In the genomic region with DNA sequence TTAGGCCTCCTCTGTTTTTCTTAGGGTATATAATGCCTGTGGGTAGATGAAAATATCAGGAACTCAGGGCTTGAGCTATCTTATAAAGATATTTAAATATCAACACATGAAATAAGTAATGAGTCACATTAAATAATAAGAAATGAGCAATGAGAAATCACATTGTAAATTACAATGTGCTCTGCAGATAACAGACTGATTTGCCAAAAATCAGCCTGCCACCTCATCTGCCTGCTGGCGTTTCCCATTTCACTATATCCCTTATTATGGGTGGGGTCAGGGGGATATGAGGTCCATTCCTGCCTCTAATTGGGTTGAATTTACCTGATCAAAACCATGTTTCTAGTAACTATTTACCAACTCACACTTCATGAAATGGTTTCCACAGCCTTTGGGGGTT, we compare ENCODE assay signal across 17 cellular contexts.
DNase-seq lines count a peak whose midpoint lies in the region; ATAC-seq, FAIRE-seq and TF ChIP-seq lines count a peak whose summit lies in the region.
"Had no signal": no experiment of that assay in that cellular context is flagged by ENCODE, and none has a peak within 500 bp of the region (broad histone marks: within the 10 kb centered on the region; RNA-seq: fewer than 3 reads in every experiment).

No MANE protein-coding gene starts in this region.

- no peak for TF ChIP-seq CTCF in GM23338 (conservative IDR thresholded peaks at IDR 0.05; ENCODE audit: low read depth in 2 of 2)
- TF ChIP-seq CTCF in PC-3 (conservative IDR thresholded peaks at IDR 0.05; ENCODE audit: low read depth, low read length): no peak
- TF ChIP-seq CTCF in smooth muscle cell (IDR thresholded peaks at IDR 0.05; ENCODE audit: borderline replicate concordance, insufficient read depth, poor library complexity, severe bottlenecking): no peak

- H3K27me3 Mint-ChIP-seq in GM23338 (ENCODE audit: insufficient read depth, low read depth, poor library complexity): peaks cover 10% of the 10 kb centered on the region
- peaks cover 6% of the 10 kb centered on the region for H3K27me3 Mint-ChIP-seq in T-helper 2 cell treated with Interferon-gamma antibody and Interleukin-4, amounts not matched to agents 5 μg/mL and 100 μg/mL, for 36 hours (ENCODE audit: low read depth)

- DNase-seq in GM12892 (ENCODE audit: insufficient read length) (no peak), GM23338 (ENCODE audit: low spot score) (no peak), PC-3 (no peak), smooth muscle cell (lab: John Stamatoyannopoulos, UW; ENCODE audit: unreplicated experiment) (no peak), inferior parietal cortex (ENCODE audit: extremely low spot score) (no peak), iPS-NIHi7 (ENCODE audit: extremely low spot score) (no peak)
- DNase-seq in T-helper 2 cell treated with Interferon-gamma antibody and Interleukin-4, amounts not matched to agents 5 μg/mL and 100 μg/mL, for 36 hours (ENCODE audit: low spot score): no peak
- DNase-seq: C1 segment of cervical spinal cord; Calu3; CD4-positive, alpha-beta memory T cell; COR-L47; DMS53; DMS79 treated with DMSO at 0.1 percent for 48 hours; GF-D8; H7; HCEC 1CT had no signal

- H3K27me3 ChIP-seq in GM23338 (ENCODE audit: insufficient read depth) (no peaks in the 10 kb centered on the region), PC-3 (ENCODE audit: low read length) (no peaks in the 10 kb centered on the region), smooth muscle cell (ENCODE audit: low read depth) (no peaks in the 10 kb centered on the region)

- H3K9me2 ChIP-seq in GM23338 (ENCODE audit: insufficient read depth) (no peaks in the 10 kb centered on the region), PC-3 (replicated peaks; ENCODE audit: low read length) (no peaks in the 10 kb centered on the region)

- H3K4me1 Mint-ChIP-seq in GM23338: peaks cover 9% of the 10 kb centered on the region; the same call in 2 of the 3 replicates
- H3K4me1 Mint-ChIP-seq in T-helper 2 cell treated with Interferon-gamma antibody and Interleukin-4, amounts not matched to agents 5 μg/mL and 100 μg/mL, for 36 hours (ENCODE audit: low read depth): no peaks in the 10 kb centered on the region
- H3K4me1 Mint-ChIP-seq: CD4-positive, alpha-beta memory T cell had no signal

- intact Hi-C loops in PC-3 (cut with micrococcal nuclease): no loop called here

- no peaks in the 10 kb centered on the region for H3K79me2 ChIP-seq in GM23338 (replicated peaks; ENCODE audit: insufficient read depth)
- no peaks in the 10 kb centered on the region for H3K79me2 ChIP-seq in PC-3 (ENCODE audit: low read length)
- no peaks in the 10 kb centered on the region for H3K79me2 ChIP-seq in smooth muscle cell (ENCODE audit: low read depth)

- WGBS in smooth muscle cell (ENCODE audit: low lambda C conversion rate): 76% methylated on average over 1 of the region's 1 CpG

- no peak for ATAC-seq in GM23338
- peak; percentile 65 for ATAC-seq in PC-3

- H3K9me3 Mint-ChIP-seq in GM23338: no peaks in the 10 kb centered on the region
- H3K9me3 Mint-ChIP-seq in T-helper 2 cell treated with Interferon-gamma antibody and Interleukin-4, amounts not matched to agents 5 μg/mL and 100 μg/mL, for 36 hours: no peaks in the 10 kb centered on the region
- H3K9me3 Mint-ChIP-seq: CD4-positive, alpha-beta memory T cell had no signal

- peak overlapping the region; percentile 63 for H2AFZ ChIP-seq in GM23338
- no peak overlapping the region for H2AFZ ChIP-seq in PC-3 (ENCODE audit: low read length)
- H2AFZ ChIP-seq in smooth muscle cell (ENCODE audit: low read depth): peak overlapping the region; percentile 0

- no peak overlapping the region for H3K27ac ChIP-seq in GM23338 (ENCODE audit: low read depth)
- no peak overlapping the region for H3K27ac ChIP-seq in PC-3 (ENCODE audit: low read length)
- no peak overlapping the region for H3K27ac ChIP-seq in smooth muscle cell (ENCODE audit: low read depth)

- TF ChIP-seq POLR2A in GM12892 (IDR thresholded peaks at IDR 0.05; ENCODE audit: low read depth, low read length): no peak

- POLR2A ChIA-PET in PC-3 (lab: Charles Lee; ENCODE audit: unreplicated experiment): interaction anchor here (0.7 kb wide), 1 partner anchor 59 kb away, joined by 7 read pairs; no protein-coding TSS in a partner anchor

- no peaks in the 10 kb centered on the region for H3F3A ChIP-seq in GM23338 (replicated peaks; ENCODE audit: low read depth)
- H3F3A ChIP-seq in PC-3 (ENCODE audit: low read length, unreplicated experiment): no peaks in the 10 kb centered on the region
- no peaks in the 10 kb centered on the region for H3F3A ChIP-seq in smooth muscle cell (ENCODE audit: low read depth)

- BruUV-seq in PC-3 (replicated peaks; lab: Mats Ljungman, UMichigan): no TSS peak

- H3K36me3 Mint-ChIP-seq in GM23338 (ENCODE audit: low read depth): no peaks in the 10 kb centered on the region
- H3K36me3 Mint-ChIP-seq in T-helper 2 cell treated with Interferon-gamma antibody and Interleukin-4, amounts not matched to agents 5 μg/mL and 100 μg/mL, for 36 hours (ENCODE audit: low read depth): no peaks in the 10 kb centered on the region
- H3K36me3 Mint-ChIP-seq: CD4-positive, alpha-beta memory T cell had no signal

- H3K4me3 ChIP-seq in GM23338 (no peak overlapping the region), PC-3 (ENCODE audit: low read length) (no peak overlapping the region), smooth muscle cell (no peak overlapping the region)

- H3K9me3 ChIP-seq in PC-3 (ENCODE audit: low read length) (no peaks in the 10 kb centered on the region), smooth muscle cell (replicated peaks; ENCODE audit: low read depth) (no peaks in the 10 kb centered on the region)

- H3K4me1 ChIP-seq in GM23338 (ENCODE audit: insufficient read depth) (no peaks in the 10 kb centered on the region; the same call in 1 of the 2 replicates), PC-3 (ENCODE audit: insufficient read depth, low read length) (0 out of 2 replicates have a peak, but pooled peaks cover 2% of the 10 kb centered on the region), smooth muscle cell (ENCODE audit: low read depth) (peaks cover 9% of the 10 kb centered on the region)

- H3K36me3 ChIP-seq in GM23338 (ENCODE audit: insufficient read depth) (no peaks in the 10 kb centered on the region), PC-3 (ENCODE audit: low read depth, low read length) (no peaks in the 10 kb centered on the region), smooth muscle cell (ENCODE audit: low read depth) (no peaks in the 10 kb centered on the region)

- CTCF ChIA-PET in PC-3 (lab: Charles Lee): interaction anchor here (0.6 to 0.7 kb wide), 2 partner anchors 47 to 215 kb away, joined by 3 read pairs; no protein-coding TSS in a partner anchor

- no peaks in the 10 kb centered on the region for H4K20me1 ChIP-seq in GM23338 (replicated peaks; ENCODE audit: insufficient read depth)
- H4K20me1 ChIP-seq in PC-3 (ENCODE audit: low read length): no peaks in the 10 kb centered on the region
- no peaks in the 10 kb centered on the region for H4K20me1 ChIP-seq in smooth muscle cell (ENCODE audit: low read depth)

- H3K27ac Mint-ChIP-seq in GM23338: no peak overlapping the region
- H3K27ac Mint-ChIP-seq in T-helper 2 cell treated with Interferon-gamma antibody and Interleukin-4, amounts not matched to agents 5 μg/mL and 100 μg/mL, for 36 hours: no peak overlapping the region
- H3K27ac Mint-ChIP-seq: CD4-positive, alpha-beta memory T cell had no signal

- no peak overlapping the region for H3K4me3 Mint-ChIP-seq in GM23338
- no peak overlapping the region for H3K4me3 Mint-ChIP-seq in T-helper 2 cell treated with Interferon-gamma antibody and Interleukin-4, amounts not matched to agents 5 μg/mL and 100 μg/mL, for 36 hours
- H3K4me3 Mint-ChIP-seq: CD4-positive, alpha-beta memory T cell had no signal

- peak; percentile 51 for FAIRE-seq in GM12892 (lab: Jason Lieb, UNC)
- FAIRE-seq: H1 had no signal

- H3K4me2 ChIP-seq in GM23338 (no peak overlapping the region), PC-3 (ENCODE audit: low read length) (no peak overlapping the region), smooth muscle cell (peak overlapping the region; percentile 55)

- H3K9ac ChIP-seq in PC-3 (ENCODE audit: low read length) (no peak overlapping the region), smooth muscle cell (ENCODE audit: low read depth) (no peak overlapping the region)

TF ChIP-seq in GM23338, 12 proteins besides CTCF, POLR2A, EP300 and RAD21 (continues in another document):
- TF ChIP-seq NANOG (IDR thresholded peaks at IDR 0.05; ENCODE audit: borderline replicate concordance) (no peak), POLR2AphosphoS5 (IDR thresholded peaks at IDR 0.05; ENCODE audit: low read depth) (no peak), CREB1 (CRISPR knock-in tag; IDR thresholded peaks at IDR 0.05; ENCODE audit: low read depth) (no peak), JUNB (IDR thresholded peaks at IDR 0.05; ENCODE audit: unreplicated experiment) (no peak), STAT1 (IDR thresholded peaks at IDR 0.05; ENCODE audit: unreplicated experiment) (no peak), EZH2 (IDR thresholded peaks at IDR 0.05; ENCODE audit: low read depth, unreplicated experiment) (no peak)
- TF ChIP-seq, protein P1, sequence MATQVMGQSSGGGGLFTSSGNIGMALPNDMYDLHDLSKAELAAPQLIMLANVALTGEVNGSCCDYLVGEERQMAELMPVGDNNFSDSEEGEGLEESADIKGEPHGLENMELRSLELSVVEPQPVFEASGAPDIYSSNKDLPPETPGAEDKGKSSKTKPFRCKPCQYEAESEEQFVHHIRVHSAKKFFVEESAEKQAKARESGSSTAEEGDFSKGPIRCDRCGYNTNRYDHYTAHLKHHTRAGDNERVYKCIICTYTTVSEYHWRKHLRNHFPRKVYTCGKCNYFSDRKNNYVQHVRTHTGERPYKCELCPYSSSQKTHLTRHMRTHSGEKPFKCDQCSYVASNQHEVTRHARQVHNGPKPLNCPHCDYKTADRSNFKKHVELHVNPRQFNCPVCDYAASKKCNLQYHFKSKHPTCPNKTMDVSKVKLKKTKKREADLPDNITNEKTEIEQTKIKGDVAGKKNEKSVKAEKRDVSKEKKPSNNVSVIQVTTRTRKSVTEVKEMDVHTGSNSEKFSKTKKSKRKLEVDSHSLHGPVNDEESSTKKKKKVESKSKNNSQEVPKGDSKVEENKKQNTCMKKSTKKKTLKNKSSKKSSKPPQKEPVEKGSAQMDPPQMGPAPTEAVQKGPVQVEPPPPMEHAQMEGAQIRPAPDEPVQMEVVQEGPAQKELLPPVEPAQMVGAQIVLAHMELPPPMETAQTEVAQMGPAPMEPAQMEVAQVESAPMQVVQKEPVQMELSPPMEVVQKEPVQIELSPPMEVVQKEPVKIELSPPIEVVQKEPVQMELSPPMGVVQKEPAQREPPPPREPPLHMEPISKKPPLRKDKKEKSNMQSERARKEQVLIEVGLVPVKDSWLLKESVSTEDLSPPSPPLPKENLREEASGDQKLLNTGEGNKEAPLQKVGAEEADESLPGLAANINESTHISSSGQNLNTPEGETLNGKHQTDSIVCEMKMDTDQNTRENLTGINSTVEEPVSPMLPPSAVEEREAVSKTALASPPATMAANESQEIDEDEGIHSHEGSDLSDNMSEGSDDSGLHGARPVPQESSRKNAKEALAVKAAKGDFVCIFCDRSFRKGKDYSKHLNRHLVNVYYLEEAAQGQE (IDR thresholded peaks at IDR 0.05; ENCODE audit: unreplicated experiment): no peak
